In the genomic region with DNA sequence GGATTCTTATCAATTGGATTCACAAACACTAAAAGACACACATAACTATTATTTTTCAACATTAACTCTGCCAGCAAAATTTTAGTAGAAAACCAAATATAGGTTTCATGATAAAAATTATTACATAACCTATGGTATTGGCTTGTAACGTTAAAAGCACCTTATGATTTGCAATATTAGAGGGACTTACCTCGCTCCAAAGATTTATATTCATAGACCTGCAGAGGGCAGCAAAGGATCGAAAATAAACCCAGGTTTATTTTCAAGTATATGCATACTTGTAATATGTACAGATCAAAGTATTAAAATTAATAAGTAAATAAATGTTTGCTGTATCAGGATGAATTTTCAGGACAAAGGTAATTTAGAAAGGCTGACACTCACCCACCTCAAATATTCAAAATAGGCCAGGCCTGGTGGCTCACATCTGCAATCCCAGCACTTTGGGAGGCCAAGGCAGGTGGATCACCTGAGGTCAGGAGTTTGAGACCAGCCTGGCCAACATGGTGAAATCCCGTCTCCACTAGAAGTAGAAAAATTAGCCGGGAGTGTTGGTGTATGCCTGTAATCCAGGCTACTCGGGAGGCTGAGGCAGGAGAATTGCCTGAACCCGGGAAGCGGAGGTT, we compare ENCODE assay signal across 8 cellular contexts. TPM values are rescaled to one million over a fixed set of nuclear protein-coding genes. Genes with fewer than 3 reads are reported as not detected.
A peak's percentile ranks its signal among the peaks of the same experiment; 100 is the strongest.
DNase-seq lines count a peak whose midpoint lies in the region; ATAC-seq and TF ChIP-seq lines count a peak whose summit lies in the region.
"Had no signal": no experiment of that assay in that cellular context is flagged by ENCODE, and none has a peak within 500 bp of the region (broad histone marks: within the 10 kb centered on the region; RNA-seq: fewer than 3 reads in every experiment).

No MANE protein-coding gene starts in this region.

- peaks cover 91% of the 10 kb centered on the region for H3K36me3 ChIP-seq in upper lobe of right lung

- H3K4me3 Mint-ChIP-seq in HFFc6 = no peak overlapping the region
- H3K4me3 Mint-ChIP-seq in T-helper 17 cell = no peak overlapping the region
- H3K4me3 Mint-ChIP-seq: activated B cell treated with CpG ODN at 0.5 μM for 24 hours had no signal

- H3K36me3 Mint-ChIP-seq in HFFc6 (ENCODE audit: low read depth) = peaks cover 9% of the 10 kb centered on the region
- H3K36me3 Mint-ChIP-seq in T-helper 17 cell (ENCODE audit: low read depth) = peaks cover 6% of the 10 kb centered on the region

- no peak overlapping the region for H3K27ac ChIP-seq in upper lobe of right lung

- H3K4me1 Mint-ChIP-seq in HFFc6 (ENCODE audit: low read depth) = no peaks in the 10 kb centered on the region
- H3K4me1 Mint-ChIP-seq in T-helper 17 cell = peaks cover 2% of the 10 kb centered on the region
- H3K4me1 Mint-ChIP-seq: activated B cell treated with CpG ODN at 0.5 μM for 24 hours had no signal

- H3K4me3 ChIP-seq in upper lobe of right lung = no peak overlapping the region

- intact Hi-C loops in upper lobe of right lung (cut with DNase I) = no loop called here

- no peaks in the 10 kb centered on the region for H3K9me3 Mint-ChIP-seq in HFFc6
- H3K9me3 Mint-ChIP-seq: activated B cell treated with CpG ODN at 0.5 μM for 24 hours had no signal

- DNase-seq in DMS53 (lab: John Stamatoyannopoulos, UW) (peak; percentile 71), HFFc6 (peak; percentile 26), T-helper 17 cell (no peak), glomerular visceral epithelial cell (ENCODE audit: extremely low spot score) (peak; percentile 31), upper lobe of right lung (no peak), retina (no peak)
- DNase-seq: activated B cell treated with CpG ODN at 0.5 μM for 24 hours had no signal

- ATAC-seq in T-helper 17 cell = peak; percentile 64
- ATAC-seq in upper lobe of right lung = no peak
- no peak for ATAC-seq in HG03139 (IDR thresholded peaks at IDR 0.05; ENCODE audit: unreplicated experiment)

- H3K27me3 ChIP-seq in upper lobe of right lung = no peaks in the 10 kb centered on the region

- peak; percentile 73 for TF ChIP-seq CTCF in HFFc6 (IDR thresholded peaks at IDR 0.05)
- TF ChIP-seq CTCF in upper lobe of right lung (IDR thresholded peaks at IDR 0.05) = peak; percentile 47

- H3K27me3 Mint-ChIP-seq in HFFc6 (ENCODE audit: insufficient read depth) = no peaks in the 10 kb centered on the region
- no peaks in the 10 kb centered on the region for H3K27me3 Mint-ChIP-seq in T-helper 17 cell
- H3K27me3 Mint-ChIP-seq: activated B cell treated with CpG ODN at 0.5 μM for 24 hours had no signal

- no peaks in the 10 kb centered on the region for H3K9me3 ChIP-seq in T-helper 17 cell (ENCODE audit: control insufficient read depth, low read length, poor library complexity, severe bottlenecking)
- no peaks in the 10 kb centered on the region for H3K9me3 ChIP-seq in upper lobe of right lung

- no peaks in the 10 kb centered on the region for H3K4me1 ChIP-seq in upper lobe of right lung

- H3K27ac Mint-ChIP-seq in HFFc6 (no peak overlapping the region), T-helper 17 cell (peak overlapping the region; percentile 21)
- H3K27ac Mint-ChIP-seq: activated B cell treated with CpG ODN at 0.5 μM for 24 hours had no signal

RNA-seq across cellular contexts. Expression of a gene that starts 45.3 kb away (rescaled TPM):
- 10 to 100 TPM; 57.6 to 77.6 (median 65.7) TPM for total RNA-seq in HFFc6 (2021; fragmentation: NEBNext Ultra II Directional; extraction: Animal tissue kit (Norgen Biotek cat#: 25700))
- total RNA-seq in T-helper 17 cell (10 to 100 TPM; 59.8 to 60.7 TPM), upper lobe of right lung (56.1 TPM)

Comparison
In these comparisons a context has a peak if more than half of its experiments do, and no peak if none do; other contexts are left out.
1. DNase-seq: peak in DMS53 (single experiment), HFFc6 (single experiment) and glomerular visceral epithelial cell (single experiment); none in T-helper 17 cell (0 of 3), upper lobe of right lung (single experiment) and retina (single experiment).